ENCODE assay signal across 28 cellular contexts in the genomic region with DNA sequence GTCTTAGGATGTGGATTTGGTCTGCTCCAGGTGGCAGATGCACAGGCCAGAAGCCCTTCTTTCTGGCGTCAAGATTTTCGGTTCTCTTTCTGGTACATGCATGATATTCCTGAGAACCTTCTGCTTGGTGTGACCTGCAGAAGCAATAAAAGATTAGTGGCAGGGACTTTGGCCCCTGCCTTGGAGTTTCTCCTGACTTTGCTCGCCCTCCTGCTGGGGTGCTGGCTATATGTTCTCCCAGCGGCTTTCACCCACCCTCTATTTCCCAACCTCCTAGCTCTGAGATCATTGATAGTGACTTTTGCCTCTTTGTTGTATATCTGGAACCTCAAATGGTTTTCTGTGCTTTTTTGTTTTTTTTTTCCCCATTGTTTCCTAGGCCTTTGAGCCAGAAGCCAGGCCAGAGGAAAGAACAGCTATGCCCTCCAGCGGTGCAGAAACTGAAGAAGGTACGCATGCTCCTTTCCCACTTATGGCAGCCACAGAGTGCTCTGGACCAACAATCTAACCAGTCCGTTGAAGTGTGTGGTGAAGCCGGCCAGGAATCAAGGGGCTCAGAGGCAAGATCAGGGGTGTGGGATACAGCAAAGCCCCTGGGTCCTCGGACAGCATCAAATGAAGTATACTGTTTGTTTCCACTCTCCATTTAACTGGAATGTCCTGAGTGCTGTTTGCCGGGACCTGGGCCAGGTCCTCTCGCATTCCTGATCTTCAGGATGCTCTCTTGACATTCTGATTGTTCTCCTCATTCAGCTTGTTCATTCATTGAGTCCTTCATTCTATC.
DNase-seq lines count a peak whose midpoint lies in the region; ATAC-seq and TF ChIP-seq lines count a peak whose summit lies in the region.
"Had no signal": no experiment of that assay in that cellular context is flagged by ENCODE, and none has a peak within 500 bp of the region (broad histone marks: within the 10 kb centered on the region; RNA-seq: fewer than 3 reads in every experiment).

No MANE protein-coding gene starts in this region.

- ATAC-seq in left cardiac atrium (no peak), left colon (peak; percentile 92), HG02623 (IDR thresholded peaks at IDR 0.05; ENCODE audit: unreplicated experiment) (no peak)
- ATAC-seq: CD8-positive, alpha-beta T cell; stimulated activated naive B cell treated with anti-CD40 and anti-IgM and Interleukin-4, amounts not matched to agents 10 μg/mL and 1 μg/mL and 100 μg/mL, for 72 hours had no signal

- TF ChIP-seq POLR2A in transverse colon (IDR thresholded peaks at IDR 0.05): no peak

- H3K4me3 ChIP-seq in cardiac muscle cell (no peak overlapping the region), transverse colon (no peak overlapping the region)
- H3K4me3 ChIP-seq: uterus had no signal

- TF ChIP-seq CTCF in cardiac muscle cell (IDR thresholded peaks at IDR 0.05; ENCODE audit: low read depth, low read length) (peak; percentile 10), transverse colon (IDR thresholded peaks at IDR 0.05) (no peak)

- intact Hi-C loops in left cardiac atrium (cut with DNase I) (no loop called here), left colon (cut with DNase I, micrococcal nuclease) (no loop called here), transverse colon (cut with DNase I; ENCODE audit: low total_unique reads) (no loop called here), head of caudate nucleus (cut with DNase I) (no loop called here)

- in situ Hi-C loops in transverse colon (cut with MboI; ENCODE audit: low pct_ligation_motif_present in 1 of 4, low pct_unique_long_range_greater_than_20kb in 1 of 4, low sequenced_read_pairs in 3 of 4): no loop called here

- H3K36me3 ChIP-seq in cardiac muscle cell (no peaks in the 10 kb centered on the region), transverse colon (no peaks in the 10 kb centered on the region)
- H3K36me3 ChIP-seq: uterus had no signal

- 81 to 85% methylated on average over 6 to 11 of the region's 11 CpGs for WGBS in transverse colon (ENCODE audit: low coverage in 1 of 2), 2 donors

- DNase-seq in cardiac muscle cell (ENCODE audit: low read depth in 1 of 2, low spot score in 1 of 2) (no peak), left cardiac atrium (no peak), LoVo (ENCODE audit: low spot score) (peak; percentile 64), left colon (no peak), transverse colon (peak; percentile 21), head of caudate nucleus (no peak)
- no peak for DNase-seq in activated T-cell treated with anti-CD3 and anti-CD28 coated beads, Interleukin-2, amount 50 U/mL, for 48 hours
- DNase-seq: activated CD4-positive, alpha-beta memory T cell treated with anti-CD3 and anti-CD28 coated beads, Interleukin-2, amount 10 ng/mL, durations not matched to agents 7 days and 5 days; activated CD4-positive, CD25-positive, alpha-beta regulatory T cell treated with anti-CD3 and anti-CD28 coated beads, Interleukin-2, amount 50 U/mL, for 72 hours; activated gamma-delta T cell; activated naive CD8-positive, alpha-beta T cell treated with anti-CD3 and anti-CD28 coated beads, Interleukin-2, amount 10 ng/mL, durations not matched to agents 7 days and 5 days; activated T-cell treated with anti-CD3 and anti-CD28 coated beads for 4 hours; CD8-positive, alpha-beta T cell; cerebellar nuclear complex; DMS 273 treated with DMSO at 0.1 percent for 48 hours; glutamatergic neuron; HCEC 1CT; KG1; kidney; mesenchymal stem cell; NCI-H1436; NCI-H2107; NCI-H774; RPMI8226; stimulated activated CD4-positive, alpha-beta T cell treated with anti-CD3 and anti-CD28 coated beads, Interleukin-15, amount 100 ng/mL, for 24 hours; stimulated activated naive B cell treated with anti-CD40 and anti-IgM and Interleukin-4, amounts not matched to agents 10 μg/mL and 1 μg/mL and 100 μg/mL, for 72 hours; uterus had no signal

- no peaks in the 10 kb centered on the region for H3K9me3 ChIP-seq in cardiac muscle cell (ENCODE audit: low read depth)
- no peaks in the 10 kb centered on the region for H3K9me3 ChIP-seq in transverse colon
- H3K9me3 ChIP-seq: uterus had no signal

- H3K27me3 ChIP-seq in cardiac muscle cell: peaks cover 22% of the 10 kb centered on the region
- no peaks in the 10 kb centered on the region for H3K27me3 ChIP-seq in transverse colon
- H3K27me3 ChIP-seq: uterus had no signal

- H3K27ac ChIP-seq in cardiac muscle cell (no peak overlapping the region), transverse colon (no peak overlapping the region)
- H3K27ac ChIP-seq: uterus had no signal

- TF ChIP-seq EP300 in transverse colon (IDR thresholded peaks at IDR 0.05; ENCODE audit: low read depth): no peak

- H3K4me1 ChIP-seq in cardiac muscle cell (ENCODE audit: low read depth) (no peaks in the 10 kb centered on the region), transverse colon (peaks cover 0 to 7% (median 3%) of the 10 kb centered on the region in 4 donors)
- H3K4me1 ChIP-seq: uterus had no signal

Comparison
In these comparisons a context has a peak if more than half of its experiments do, and no peak if none do; other contexts are left out.
1. DNase-seq: peak in LoVo (single experiment) and transverse colon (single experiment); none in cardiac muscle cell (0 of 2), left cardiac atrium (single experiment), left colon (0 of 2), activated T-cell treated with anti-CD3 and anti-CD28 coated beads, Interleukin-2, amount 50 U/mL, for 48 hours (0 of 2) and head of caudate nucleus (0 of 42).